19 cellular contexts compared by ENCODE assay signal in genomic region chr17:4823373-4824089, GRCh38. TPM values are rescaled to one million over a fixed set of nuclear protein-coding genes. Genes with fewer than 3 reads are reported as not detected.
A peak's percentile ranks its signal among the peaks of the same experiment; 100 is the strongest.
DNase-seq lines count a peak whose midpoint lies in the region; ATAC-seq and TF ChIP-seq lines count a peak whose summit lies in the region.
"Had no signal": no experiment of that assay in that cellular context is flagged by ENCODE, and none has a peak within 500 bp of the region (broad histone marks: within the 10 kb centered on the region; RNA-seq: fewer than 3 reads in every experiment).

No MANE protein-coding gene starts in this region.

- 0 out of 2 replicates have a peak, but pooled peaks cover 7% of the 10 kb centered on the region for H3K36me3 ChIP-seq in GM23338 (ENCODE audit: insufficient read depth)
- no peaks in the 10 kb centered on the region for H3K36me3 ChIP-seq in mucosa of descending colon (ENCODE audit: low read depth)

- H3K4me1 Mint-ChIP-seq in GM23338 (no peaks in the 10 kb centered on the region), WTC11 (no peaks in the 10 kb centered on the region)

- H3K4me2 ChIP-seq in GM23338 = no peak overlapping the region
- H3K4me2 ChIP-seq: SK-N-SH had no signal

- H3K9me3 Mint-ChIP-seq in GM23338 = no peaks in the 10 kb centered on the region; the same call in 2 of the 3 replicates
- no peaks in the 10 kb centered on the region for H3K9me3 Mint-ChIP-seq in WTC11

- TF ChIP-seq CTCF in GM23338 (conservative IDR thresholded peaks at IDR 0.05; ENCODE audit: low read depth in 2 of 2) (no peak; a peak in 1 of 4 replicates), WTC11 (IDR thresholded peaks at IDR 0.05) (no peak), mucosa of descending colon (IDR thresholded peaks at IDR 0.05) (no peak), omental fat pad (IDR thresholded peaks at IDR 0.05) (no peak)

- no peak overlapping the region for H3K4me3 ChIP-seq in GM23338
- no peak overlapping the region for H3K4me3 ChIP-seq in mucosa of descending colon
- H3K4me3 ChIP-seq: GM23248, Peyer's patch had no signal

- DNase-seq in DMS53 (lab: John Stamatoyannopoulos, UW) (peak; percentile 74), GM23338 (ENCODE audit: low spot score) (no peak), WTC11 (ENCODE audit: low spot score) (no peak), mucosa of descending colon (peak in 1 of 3 donors; percentile 23), 8988T (no peak), omental fat pad (ENCODE audit: low spot score) (no peak), globus pallidus (ENCODE audit: low spot score) (no peak), ecto neural progenitor cell (ENCODE audit: low spot score) (no peak)
- DNase-seq: ACHN, GM23248, KBM-7, NCI-H1105 treated with DMSO at 0.1 percent for 48 hours, NCI-H1694, NCI-H2227 treated with DMSO at 0.1 percent for 48 hours, NCI-H526 treated with DMSO at 0.1 percent for 48 hours, Peyer's patch, SHP77, SK-N-SH had no signal

- H3K27me3 Mint-ChIP-seq in GM23338 (ENCODE audit: insufficient read depth, low read depth, poor library complexity) (peaks cover 2% of the 10 kb centered on the region), WTC11 (ENCODE audit: low read depth) (no peaks in the 10 kb centered on the region)

- H3K4me3 Mint-ChIP-seq in GM23338 (no peak overlapping the region; the same call in 2 of the 3 replicates), WTC11 (no peak overlapping the region)

- H3K36me3 Mint-ChIP-seq in GM23338 (ENCODE audit: low read depth) (peaks cover 12% of the 10 kb centered on the region; the same call in 2 of the 3 replicates), WTC11 (peaks cover 8% of the 10 kb centered on the region)

- no peaks in the 10 kb centered on the region for H3K9me2 ChIP-seq in GM23338 (ENCODE audit: insufficient read depth)
- H3K9me2 ChIP-seq: SK-N-SH had no signal

- no peaks in the 10 kb centered on the region for H3K4me1 ChIP-seq in GM23338 (ENCODE audit: insufficient read depth)
- no peaks in the 10 kb centered on the region for H3K4me1 ChIP-seq in mucosa of descending colon (ENCODE audit: low read depth)
- H3K4me1 ChIP-seq: Peyer's patch had no signal

- no peaks in the 10 kb centered on the region for H3F3A ChIP-seq in GM23338 (replicated peaks; ENCODE audit: low read depth)

- POLR2A ChIA-PET in WTC11 (lab: Charles Lee) = no interaction called here

- H3K27me3 ChIP-seq in GM23338 (ENCODE audit: insufficient read depth) = no peaks in the 10 kb centered on the region
- H3K27me3 ChIP-seq: Peyer's patch had no signal

- H3K27ac ChIP-seq in GM23338 (ENCODE audit: low read depth) = no peak overlapping the region
- H3K27ac ChIP-seq: C4-2B, GM23248, Peyer's patch had no signal

- H3K9me3 ChIP-seq in mucosa of descending colon = no peaks in the 10 kb centered on the region
- H3K9me3 ChIP-seq: Peyer's patch, SK-N-SH had no signal

- CTCF ChIA-PET in WTC11 (lab: Charles Lee) = interaction anchor here (0.9 to 1.8 kb wide), 3 partner anchors 35 to 113 kb away, joined by 3 to 4 read pairs (median 4); partner anchors contain the start of gene ARRB2

- H3K27ac Mint-ChIP-seq in GM23338 (no peak overlapping the region), WTC11 (peak overlapping the region; percentile 67; the same call in 1 of the 2 replicates)

- intact Hi-C loops in mucosa of descending colon (cut with DNase I, micrococcal nuclease) = no loop called here

- no peaks in the 10 kb centered on the region for H3K79me2 ChIP-seq in GM23338 (replicated peaks; ENCODE audit: insufficient read depth)

- peak; percentile 47; the same call in 2 of the 3 replicates for ATAC-seq in GM23338
- ATAC-seq in WTC11 = no peak
- peak; percentile 24 for ATAC-seq in mucosa of descending colon
- no peak for ATAC-seq in omental fat pad (ENCODE audit: low FRiP score)

- no peaks in the 10 kb centered on the region; the same call in 1 of the 2 replicates for H4K20me1 ChIP-seq in GM23338 (replicated peaks; ENCODE audit: insufficient read depth)

- no peak overlapping the region for H2AFZ ChIP-seq in GM23338
- H2AFZ ChIP-seq: GM23248 had no signal

TF ChIP-seq in GM23338, 12 proteins besides CTCF, POLR2A, EP300 and RAD21:
- no peak for TF ChIP-seq ZNF331 (CRISPR knock-in tag; IDR thresholded peaks at IDR 0.05; ENCODE audit: low read depth)
- TF ChIP-seq NANOG (IDR thresholded peaks at IDR 0.05; ENCODE audit: borderline replicate concordance) = no peak
- TF ChIP-seq STAT1 (IDR thresholded peaks at IDR 0.05; ENCODE audit: unreplicated experiment) = no peak

TF ChIP-seq in WTC11, 78 proteins besides CTCF, POLR2A, EP300 and RAD21 (continues in another document):
- TF ChIP-seq NFYB (CRISPR knock-in tag; conservative IDR thresholded peaks at IDR 0.05; ENCODE audit: low read depth) (no peak), PRDM15 (CRISPR knock-in tag; IDR thresholded peaks at IDR 0.05) (no peak), ARID4B (CRISPR knock-in tag; IDR thresholded peaks at IDR 0.05; ENCODE audit: borderline replicate concordance) (no peak)

RNA-seq across cellular contexts. Expression of gene MINK1, which starts 9.6 kb away (rescaled TPM):
- total RNA-seq in GM23338 (2014; rRNA removed; shearing (Covaris generic)) = 42.1 and 54.9 TPM in 2 replicates
- 17.3 and 19.4 TPM in 2 replicates for polyA plus RNA-seq in GM23338 (2016; fragmentation: Nextera tagmentation; extraction: Ambion mirVana)
- total RNA-seq in WTC11 (2021) (92.1 to 105 TPM (median 96.2 TPM) in 3 replicates), mucosa of descending colon (100 to 1,000 TPM; 140 to 227 (median 170) TPM), omental fat pad (10 to 100 TPM; 24.4 to 57.8 (median 31.9) TPM)

RNA-seq across cellular contexts. Expression of gene PLD2, which starts 16.6 kb away (rescaled TPM):
- total RNA-seq in GM23338 (2014; rRNA removed; shearing (Covaris generic)) = 49.9 and 55.9 TPM in 2 replicates
- 20.2 and 22.1 TPM in 2 replicates for polyA plus RNA-seq in GM23338 (2016; fragmentation: Nextera tagmentation; extraction: Ambion mirVana)
- 51.3 to 64.9 TPM (median 52.1 TPM) in 3 replicates for total RNA-seq in WTC11 (2021)
- 10 to 100 TPM; 24.4 to 29.8 (median 29.2) TPM for total RNA-seq in mucosa of descending colon
- total RNA-seq in omental fat pad = 10 to 100 TPM; 20.8 to 29.2 (median 24.3) TPM

RNA-seq across cellular contexts. Expression of gene PSMB6, which starts 27.6 kb away (rescaled TPM):
- total RNA-seq in GM23338 (2014; rRNA removed; shearing (Covaris generic)) = 266 and 302 TPM in 2 replicates
- 465 and 502 TPM in 2 replicates for polyA plus RNA-seq in GM23338 (2016; fragmentation: Nextera tagmentation; extraction: Ambion mirVana)
- 294 to 305 TPM (median 296 TPM) in 3 replicates for total RNA-seq in WTC11 (2021)
- 100 to 1,000 TPM in 2 of 3 donors, 10 to 100 TPM in 1; 71.5 to 122 (median 109) TPM for total RNA-seq in mucosa of descending colon
- total RNA-seq in omental fat pad = 100 to 1,000 TPM; 109 to 164 (median 150) TPM

RNA-seq across cellular contexts. Expression of gene GLTPD2, which starts 34.8 kb away (rescaled TPM):
- total RNA-seq in GM23338 (2014; rRNA removed; shearing (Covaris generic)) = 1.3 TPM in 1 of 2 replicates, not detected in the other
- 0.33 and 0.47 TPM in 2 replicates for polyA plus RNA-seq in GM23338 (2016; fragmentation: Nextera tagmentation; extraction: Ambion mirVana)
- total RNA-seq in WTC11 (2021) = 0.41 to 0.44 TPM in 2 of 3 replicates, not detected in the other
- total RNA-seq in mucosa of descending colon = not detected
- total RNA-seq in omental fat pad = not detected
- polyA plus RNA-seq: SK-N-SH had no signal

Comparison
In these comparisons a context has a peak if more than half of its experiments do, and no peak if none do; other contexts are left out.
1. ATAC-seq: peak in GM23338 (single experiment) and mucosa of descending colon (single experiment); none in WTC11 (single experiment) and omental fat pad (single experiment).